Comparison of ENCODE assay signal across 28 cellular contexts in genomic region chr17:37158290-37158689, GRCh38.
"Had no signal": no experiment of that assay in that cellular context is flagged by ENCODE, and none has a peak within 500 bp of the region (broad histone marks: within the 10 kb centered on the region; RNA-seq: fewer than 3 reads in every experiment).

No MANE protein-coding gene starts in this region.

- FAIRE-seq: astrocyte had no signal

- H3K36me3 ChIP-seq: adrenal gland had no signal

- DNase-seq: activated CD4-positive, alpha-beta T cell treated with anti-CD3 and anti-CD28 coated beads, Interleukin-2, amount 10 ng/mL, durations not matched to agents 24 days and 14 days; activated CD4-positive, alpha-beta T cell treated with anti-CD3 and anti-CD28 coated beads, Interleukin-2, amount 50 U/mL, for 4 hours; activated CD8-positive, alpha-beta T cell treated with anti-CD3 and anti-CD28 coated beads, Interleukin-2, amount 10 ng/mL, durations not matched to agents 7 days and 5 days; activated gamma-delta T cell treated with Interleukin-2 at 50 U/mL for 16 hours; activated naive CD4-positive, alpha-beta T cell treated with anti-CD3 and anti-CD28 coated beads for 36 hours; activated T-cell treated with anti-CD3 and anti-CD28 coated beads, Interleukin-2, amount 50 U/mL, for 4 hours; adrenal gland; Karpas-422; KBM-7; MG63; NCI-H1048; NCI-H1105 treated with DMSO at 0.1 percent for 48 hours; NCI-H1436; NCI-H1694; NCI-H1930; NCI-H2081 treated with DMSO at 0.1 percent for 48 hours; NCI-H226; NCI-H446 treated with DMSO at 0.1 percent for 48 hours; NCI-H524; NCI-H69; NCI-H82; PC-3; Peyer's patch; Right ventricle myocardium superior; T1000; WERI-Rb-1 had no signal

- H3K9me3 ChIP-seq: adrenal gland, MG63, Peyer's patch had no signal

- H3K4me3 ChIP-seq: adrenal gland, MG63, Peyer's patch had no signal

- ATAC-seq: activated CD8-positive, alpha-beta T cell treated with anti-CD3 and anti-CD28 coated beads, Interleukin-2, amount 10 ng/mL, durations not matched to agents 7 days and 5 days; activated naive CD4-positive, alpha-beta T cell treated with anti-CD3 and anti-CD28 coated beads, Interleukin-2, amount 50 U/mL, for 72 hours; activated T-cell treated with anti-CD3 and anti-CD28 coated beads, Interleukin-2, amount 50 U/mL, for 4 hours; PC-3 had no signal

- H3K27me3 ChIP-seq: adrenal gland, MG63, Peyer's patch had no signal

- H3K4me1 ChIP-seq: adrenal gland, Peyer's patch had no signal

- H3K27ac ChIP-seq: adrenal gland, Peyer's patch, WERI-Rb-1 had no signal
